Comparison of ENCODE assay signal across 28 cellular contexts in the genomic region with DNA sequence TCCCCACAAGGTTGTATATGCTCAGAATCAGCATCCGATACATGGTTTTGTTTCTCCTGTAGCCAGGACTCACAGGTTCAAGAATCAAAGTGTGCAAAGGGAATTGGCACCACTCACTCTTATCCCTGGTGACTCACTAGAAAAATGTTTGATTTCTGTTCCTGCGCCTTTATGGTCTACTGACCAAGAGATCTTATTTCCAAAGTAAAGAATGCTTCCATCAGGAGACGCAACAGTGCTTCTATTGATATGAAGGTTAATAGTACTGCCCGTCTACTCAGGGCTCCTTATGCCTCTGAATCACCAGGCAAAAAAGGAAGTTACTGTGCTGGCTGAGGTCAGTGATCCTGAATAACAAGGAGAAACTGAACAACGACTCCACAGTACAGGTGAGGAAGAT.
DNase-seq lines count a peak whose midpoint lies in the region; ATAC-seq and TF ChIP-seq lines count a peak whose summit lies in the region.
"Had no signal": no experiment of that assay in that cellular context is flagged by ENCODE, and none has a peak within 500 bp of the region (broad histone marks: within the 10 kb centered on the region; RNA-seq: fewer than 3 reads in every experiment).

No MANE protein-coding gene starts in this region.

- ATAC-seq in Panc1 (peak; percentile 97), T-helper 17 cell (no peak)
- ATAC-seq: activated CD8-positive, alpha-beta T cell treated with anti-CD3 and anti-CD28 coated beads for 36 hours; HCT116; lower lobe of right lung; T-cell had no signal

- H3K36me3 ChIP-seq in Panc1 (ENCODE audit: control insufficient read depth, insufficient read depth, low read length) (no peaks in the 10 kb centered on the region), thyroid gland (no peaks in the 10 kb centered on the region)
- H3K36me3 ChIP-seq: BLaER1 treated with 17β-estradiol and CSF1 and Interleukin-3, amounts not matched to agents 10 nM and 100 nM; lower lobe of right lung; ovary; SJCRH30; stomach; transverse colon had no signal

- CTCF ChIA-PET in Panc1 (lab: Charles Lee): no interaction called here

- intact Hi-C loops in Panc1 (cut with micrococcal nuclease; ENCODE audit: unreplicated experiment) (no loop called here), thyroid gland (cut with DNase I) (no loop called here)

- no peak overlapping the region for H3K27ac ChIP-seq in Panc1 (ENCODE audit: low read length)
- peak overlapping the region in 2 of 3 donors; percentile 20 to 40 for H3K27ac ChIP-seq in thyroid gland
- H3K27ac ChIP-seq: BLaER1 treated with 17β-estradiol and CSF1 and Interleukin-3, amounts not matched to agents 10 nM and 100 nM; dorsolateral prefrontal cortex; lower lobe of right lung; ovary; SJCRH30; stomach; transverse colon had no signal

- no peaks in the 10 kb centered on the region for H3K27me3 Mint-ChIP-seq in T-helper 17 cell
- H3K27me3 Mint-ChIP-seq: activated CD8-positive, alpha-beta T cell treated with anti-CD3 and anti-CD28 coated beads for 36 hours; activated naive CD8-positive, alpha-beta T cell; T-cell had no signal

- H3K27ac Mint-ChIP-seq in T-helper 17 cell: no peak overlapping the region
- H3K27ac Mint-ChIP-seq: activated CD8-positive, alpha-beta T cell treated with anti-CD3 and anti-CD28 coated beads for 36 hours; activated naive CD8-positive, alpha-beta T cell; activated T-helper 2 cell treated with anti-CD3 and anti-CD28 coated beads, Interferon-gamma antibody, Interleukin-2, Interleukin-4, amounts not matched to agents 10 μg/mL and 5 μg/mL and 100 μg/mL, durations not matched to agents 14 hours and 24 hours and 36 hours; nephron progenitor cell; T-cell had no signal

- POLR2A ChIA-PET in Panc1 (lab: Charles Lee): no interaction called here

- H3K4me3 ChIP-seq in Panc1 (ENCODE audit: low read depth in 2 of 2, low read length in 2 of 2) (no peak overlapping the region), thyroid gland (replicated peaks in 1 of 3) (no peak overlapping the region)
- H3K4me3 ChIP-seq: BLaER1 treated with 17β-estradiol and CSF1 and Interleukin-3, amounts not matched to agents 10 nM and 100 nM; dorsolateral prefrontal cortex; lower lobe of right lung; ovary; SJCRH30; stomach; transverse colon had no signal

- 40 to 46% methylated on average over 5 of the region's 5 CpGs for WGBS in thyroid gland, 2 donors

- H3K9me3 ChIP-seq in Panc1 (ENCODE audit: control insufficient read depth, insufficient read depth, low read depth, low read length): no peaks in the 10 kb centered on the region
- no peaks in the 10 kb centered on the region for H3K9me3 ChIP-seq in thyroid gland
- H3K9me3 ChIP-seq in T-helper 17 cell (ENCODE audit: control insufficient read depth, low read length, poor library complexity, severe bottlenecking): no peaks in the 10 kb centered on the region
- H3K9me3 ChIP-seq: BLaER1 treated with 17β-estradiol and CSF1 and Interleukin-3, amounts not matched to agents 10 nM and 100 nM; Caco-2; lower lobe of right lung; ovary; SJCRH30; stomach; transverse colon had no signal

- TF ChIP-seq POLR2A in thyroid gland (IDR thresholded peaks at IDR 0.05): no peak

- no peaks in the 10 kb centered on the region for H3K27me3 ChIP-seq in Panc1 (ENCODE audit: control insufficient read depth, insufficient read depth, low read length)
- no peaks in the 10 kb centered on the region for H3K27me3 ChIP-seq in thyroid gland
- H3K27me3 ChIP-seq: BLaER1 treated with 17β-estradiol and CSF1 and Interleukin-3, amounts not matched to agents 10 nM and 100 nM; dorsolateral prefrontal cortex; ovary; SJCRH30; stomach; transverse colon had no signal

- DNase-seq in ELR (ENCODE audit: low read depth): peak; percentile 3
- DNase-seq in Panc1 (ENCODE audit: low read depth, low spot score): peak; percentile 43
- DNase-seq in foreskin melanocyte: peak; percentile 21
- peak in 1 of 2 donors; percentile 11 for DNase-seq in thyroid gland
- DNase-seq in NCI-H345 treated with DMSO at 0.1 percent for 48 hours (lab: John Stamatoyannopoulos, UW; ENCODE audit: unreplicated experiment): no peak
- no peak for DNase-seq in activated gamma-delta T cell treated with Interleukin-2 at 50 U/mL for 16 hours
- DNase-seq in T-helper 17 cell: no peak
- DNase-seq: activated CD8-positive, alpha-beta T cell treated with anti-CD3 and anti-CD28 coated beads for 36 hours; anterior cingulate cortex; Caco-2; cerebellar nuclear complex; dorsolateral prefrontal cortex; hypothalamus; lower lobe of right lung; NCI-H1436; NCI-H524; nephron progenitor cell; ovary; retina; SJCRH30; small intestine; stomach; T-cell; transverse colon had no signal

- no peak for TF ChIP-seq CTCF in Panc1 (IDR thresholded peaks at IDR 0.05)
- TF ChIP-seq CTCF in thyroid gland (IDR thresholded peaks at IDR 0.05): no peak

- H3K4me1 Mint-ChIP-seq in T-helper 17 cell: no peaks in the 10 kb centered on the region
- H3K4me1 Mint-ChIP-seq: nephron progenitor cell, T-cell had no signal

- H3K4me1 ChIP-seq in Panc1 (ENCODE audit: control insufficient read depth, insufficient read depth, low read length) (no peaks in the 10 kb centered on the region), thyroid gland (peaks cover 0 to 8% of the 10 kb centered on the region in 2 donors)
- H3K4me1 ChIP-seq: BLaER1 treated with 17β-estradiol and CSF1 and Interleukin-3, amounts not matched to agents 10 nM and 100 nM; Caco-2; lower lobe of right lung; SJCRH30; stomach; transverse colon had no signal

- no peak overlapping the region for H3K4me3 Mint-ChIP-seq in T-helper 17 cell
- H3K4me3 Mint-ChIP-seq: activated CD8-positive, alpha-beta T cell treated with anti-CD3 and anti-CD28 coated beads for 36 hours; activated naive CD8-positive, alpha-beta T cell; nephron progenitor cell; T-cell had no signal

- H3K36me3 Mint-ChIP-seq in T-helper 17 cell (ENCODE audit: low read depth): no peaks in the 10 kb centered on the region
- H3K36me3 Mint-ChIP-seq: activated naive CD8-positive, alpha-beta T cell; T-cell had no signal

- in situ Hi-C loops in Panc1 (cut with HindIII; ENCODE audit: low pct_unique_long_range_greater_than_20kb, low sequenced_read_pairs): no loop called here

- BruUV-seq in Panc1 (replicated peaks; lab: Mats Ljungman, UMichigan): no TSS peak

Comparison
In these comparisons a context has a peak if more than half of its experiments do, and no peak if none do; other contexts are left out.
1. DNase-seq: peak in ELR (single experiment), Panc1 (single experiment) and foreskin melanocyte (single experiment); none in NCI-H345 treated with DMSO at 0.1 percent for 48 hours (single experiment), activated gamma-delta T cell treated with Interleukin-2 at 50 U/mL for 16 hours (single experiment) and T-helper 17 cell (0 of 3).